31 cellular contexts compared by ENCODE assay signal in genomic region chr13:110129539-110130186, GRCh38.
DNase-seq lines count a peak whose midpoint lies in the region; ATAC-seq and TF ChIP-seq lines count a peak whose summit lies in the region.
"Had no signal": no experiment of that assay in that cellular context is flagged by ENCODE, and none has a peak within 500 bp of the region (broad histone marks: within the 10 kb centered on the region; RNA-seq: fewer than 3 reads in every experiment).

No MANE protein-coding gene starts in this region.

- H3K4me1 Mint-ChIP-seq in stimulated activated effector memory CD8-positive, alpha-beta T cell treated with anti-CD3 and anti-CD28 coated beads, Interleukin-12 subunit alpha, Interleukin-12 subunit beta, amount 100 ng/mL, for 72 hours, result no peaks in the 10 kb centered on the region
- H3K4me1 Mint-ChIP-seq: stimulated activated memory B cell treated with anti-CD40 and anti-IgM and Interleukin-4, amounts not matched to agents 10 μg/mL and 1 μg/mL and 100 μg/mL, for 72 hours had no signal

- H3K27me3 ChIP-seq in heart left ventricle (no peaks in the 10 kb centered on the region), SJSA1 (replicated peaks) (no peaks in the 10 kb centered on the region), lung (ENCODE audit: control insufficient read depth, insufficient read depth) (no peaks in the 10 kb centered on the region), thyroid gland (no peaks in the 10 kb centered on the region)
- H3K27me3 ChIP-seq: breast epithelium, left lung, upper lobe of right lung had no signal

- peaks cover 12 to 42% (median 27%) of the 10 kb centered on the region in 12 donors for H3K4me1 ChIP-seq in heart left ventricle
- H3K4me1 ChIP-seq in SJSA1 (replicated peaks), result peaks cover 59% of the 10 kb centered on the region
- H3K4me1 ChIP-seq in lung (ENCODE audit: control insufficient read depth in 2 of 2, insufficient read depth in 2 of 2, low read length in 2 of 2), result peaks cover 7 to 9% of the 10 kb centered on the region in 2 donors
- peaks cover 17 to 19% of the 10 kb centered on the region in 2 donors for H3K4me1 ChIP-seq in thyroid gland

- H3K4me3 ChIP-seq in heart left ventricle, result peak overlapping the region in 2 of 12 donors; percentile 0 to 28
- no peak overlapping the region for H3K4me3 ChIP-seq in SJSA1
- no peak overlapping the region for H3K4me3 ChIP-seq in lung
- H3K4me3 ChIP-seq in thyroid gland (replicated peaks in 1 of 3), result no peak overlapping the region
- H3K4me3 ChIP-seq: A549, breast epithelium, left lung, upper lobe of right lung had no signal

- H3K9me3 ChIP-seq in heart left ventricle (no peaks in the 10 kb centered on the region), SJSA1 (replicated peaks) (no peaks in the 10 kb centered on the region), lung (ENCODE audit: control insufficient read depth in 2 of 2, insufficient read depth in 1 of 2, low read length in 1 of 2) (no peaks in the 10 kb centered on the region), thyroid gland (no peaks in the 10 kb centered on the region)
- H3K9me3 ChIP-seq: A549, breast epithelium, left lung, upper lobe of right lung had no signal

- H3K4me3 Mint-ChIP-seq in stimulated activated effector memory CD8-positive, alpha-beta T cell treated with anti-CD3 and anti-CD28 coated beads, Interleukin-12 subunit alpha, Interleukin-12 subunit beta, amount 100 ng/mL, for 72 hours, result no peak overlapping the region
- H3K4me3 Mint-ChIP-seq: activated T-helper 1 cell treated with anti-CD3 and anti-CD28 coated beads, Interleukin-12 subunit alpha, Interleukin-12 subunit beta, Interleukin-2, Interleukin-4 antibody, amounts not matched to agents 30 ng/mL and 10 ng/mL and 1 ng/mL, durations not matched to agents 14 hours and 24 hours and 36 hours; CD4-positive, alpha-beta T cell; IgD-negative memory B cell; mesothelial cell of epicardium; stimulated activated memory B cell treated with anti-CD40 and anti-IgM and Interleukin-4, amounts not matched to agents 10 μg/mL and 1 μg/mL and 100 μg/mL, for 72 hours; T-helper 17 cell had no signal

- peak overlapping the region in 3 of 12 donors; percentile 1 to 51 (median 42) for H3K27ac ChIP-seq in heart left ventricle
- peak overlapping the region; percentile 89 for H3K27ac ChIP-seq in SJSA1
- no peak overlapping the region for H3K27ac ChIP-seq in lung (ENCODE audit: low read depth in 1 of 2, low read length in 1 of 2)
- H3K27ac ChIP-seq in thyroid gland, result peak overlapping the region in 2 of 3 donors; percentile 28 to 36
- no peak overlapping the region for H3K27ac ChIP-seq in caudate nucleus (ENCODE audit: low read depth, low read length)
- H3K27ac ChIP-seq: A549, breast epithelium, epithelial cell of prostate, left lung, upper lobe of right lung had no signal

- no peaks in the 10 kb centered on the region for H3K36me3 Mint-ChIP-seq in stimulated activated effector memory CD8-positive, alpha-beta T cell treated with anti-CD3 and anti-CD28 coated beads, Interleukin-12 subunit alpha, Interleukin-12 subunit beta, amount 100 ng/mL, for 72 hours
- H3K36me3 Mint-ChIP-seq: IgD-negative memory B cell; mesothelial cell of epicardium; stimulated activated memory B cell treated with anti-CD40 and anti-IgM and Interleukin-4, amounts not matched to agents 10 μg/mL and 1 μg/mL and 100 μg/mL, for 72 hours had no signal

- peaks cover 3% of the 10 kb centered on the region for H3K9me3 Mint-ChIP-seq in stimulated activated effector memory CD8-positive, alpha-beta T cell treated with anti-CD3 and anti-CD28 coated beads, Interleukin-12 subunit alpha, Interleukin-12 subunit beta, amount 100 ng/mL, for 72 hours
- H3K9me3 Mint-ChIP-seq: activated T-helper 1 cell treated with anti-CD3 and anti-CD28 coated beads, Interleukin-12 subunit alpha, Interleukin-12 subunit beta, Interleukin-2, Interleukin-4 antibody, amounts not matched to agents 30 ng/mL and 10 ng/mL and 1 ng/mL, durations not matched to agents 14 hours and 24 hours and 36 hours; CD4-positive, alpha-beta T cell; mesothelial cell of epicardium had no signal

- ATAC-seq in Right ventricle myocardium inferior (peak; percentile 13), heart left ventricle (no peak), lung (ENCODE audit: insufficient read depth, low FRiP score) (no peak)
- no peak for ATAC-seq in stimulated activated effector memory CD8-positive, alpha-beta T cell treated with anti-CD3 and anti-CD28 coated beads, Interleukin-12 subunit alpha, Interleukin-12 subunit beta, amount 100 ng/mL, for 72 hours
- ATAC-seq: A549; activated CD4-positive, CD25-positive, alpha-beta regulatory T cell treated with anti-CD3 and anti-CD28 coated beads, Interleukin-2, amount 50 U/mL, for 24 hours; left lung; PC-3; stimulated activated memory B cell treated with anti-CD40 and anti-IgM and Interleukin-4, amounts not matched to agents 10 μg/mL and 1 μg/mL and 100 μg/mL, for 72 hours; T-helper 17 cell; upper lobe of right lung had no signal

- DNase-seq in Right ventricle myocardium inferior (ENCODE audit: missing footprints), result no peak
- DNase-seq in heart left ventricle, result no peak
- peak in 1 of 2 experiments; percentile 44 for DNase-seq in SJSA1 (ENCODE audit: low read depth in 1 of 2, low spot score in 2 of 2)
- DNase-seq in lung (ENCODE audit: low spot score), result peak; percentile 22
- no peak for DNase-seq in thyroid gland
- no peak for DNase-seq in stimulated activated effector memory CD8-positive, alpha-beta T cell treated with anti-CD3 and anti-CD28 coated beads, Interleukin-12 subunit alpha, Interleukin-12 subunit beta, amount 100 ng/mL, for 72 hours (ENCODE audit: low spot score in 2 of 2)
- DNase-seq in HK-2 (ENCODE audit: unreplicated experiment), result no peak
- DNase-seq in caudate nucleus (lab: John Stamatoyannopoulos, UW), result no peak
- DNase-seq: activated CD4-positive, alpha-beta T cell treated with anti-CD3 and anti-CD28 coated beads, Interleukin-2, amount 50 U/mL, for 48 hours; activated CD8-positive, alpha-beta memory T cell treated with anti-CD3 and anti-CD28 coated beads, Interleukin-2, amount 50 U/mL, for 48 hours; activated naive CD4-positive, alpha-beta T cell treated with Interleukin-2 at 50 U/mL for 16 hours; CD4-positive, alpha-beta T cell; DND-41; effector CD8-positive, alpha-beta T cell; left lung; NCI-H1048; NCI-H2227 treated with DMSO at 0.1 percent for 48 hours; NCI-H69; nucleus accumbens; PC-3; substantia nigra; T-helper 17 cell; upper lobe of right lung had no signal

- intact Hi-C loops in Right ventricle myocardium inferior (cut with DNase I), result loop anchor here (10.0 kb wide), 1 partner anchor 985 kb away; no protein-coding TSS in a partner anchor
- intact Hi-C loops in heart left ventricle (cut with DNase I), result loop anchor here in 1 of 10 donors (10.0 kb wide), 1 partner anchor 345 kb away; the partner anchor contains the start of gene IRS2
- intact Hi-C loops in thyroid gland (cut with DNase I), result loop anchor here (10.0 kb wide), 1 partner anchor 1165 kb away; no protein-coding TSS in a partner anchor

- 76 to 90% (median 84%) methylated on average over 14 of the region's 14 CpGs for WGBS in heart left ventricle, 4 donors
- 87 to 90% methylated on average over 14 of the region's 14 CpGs for WGBS in lung, 2 donors
- WGBS in thyroid gland, 2 donors, result 89% methylated on average over 14 of the region's 14 CpGs

- no peak overlapping the region for H3K27ac Mint-ChIP-seq in stimulated activated effector memory CD8-positive, alpha-beta T cell treated with anti-CD3 and anti-CD28 coated beads, Interleukin-12 subunit alpha, Interleukin-12 subunit beta, amount 100 ng/mL, for 72 hours
- H3K27ac Mint-ChIP-seq: activated T-helper 1 cell treated with anti-CD3 and anti-CD28 coated beads, Interleukin-12 subunit alpha, Interleukin-12 subunit beta, Interleukin-2, Interleukin-4 antibody, amounts not matched to agents 30 ng/mL and 10 ng/mL and 1 ng/mL, durations not matched to agents 14 hours and 24 hours and 36 hours; CD4-positive, alpha-beta T cell; IgD-negative memory B cell; mesothelial cell of epicardium; stimulated activated memory B cell treated with anti-CD40 and anti-IgM and Interleukin-4, amounts not matched to agents 10 μg/mL and 1 μg/mL and 100 μg/mL, for 72 hours; T-helper 17 cell had no signal

- H3K36me3 ChIP-seq in heart left ventricle (no peaks in the 10 kb centered on the region), SJSA1 (no peaks in the 10 kb centered on the region), lung (ENCODE audit: control insufficient read depth in 2 of 2, insufficient read depth in 2 of 2, low read length in 2 of 2) (no peaks in the 10 kb centered on the region), thyroid gland (no peaks in the 10 kb centered on the region)
- H3K36me3 ChIP-seq: breast epithelium, left lung, upper lobe of right lung had no signal

- TF ChIP-seq POLR2A in heart left ventricle (IDR thresholded peaks at IDR 0.05) (no peak), thyroid gland (IDR thresholded peaks at IDR 0.05) (no peak)

- no peak for TF ChIP-seq CTCF in heart left ventricle (IDR thresholded peaks at IDR 0.05)
- no peak for TF ChIP-seq CTCF in lung (IDR thresholded peaks at IDR 0.05; ENCODE audit: control extremely low read depth, extremely low read depth)
- TF ChIP-seq CTCF in thyroid gland (IDR thresholded peaks at IDR 0.05), result no peak

Comparison
In these comparisons a context has a peak if more than half of its experiments do, and no peak if none do; other contexts are left out.
1. H3K27ac ChIP-seq: peak in SJSA1 (single experiment) and thyroid gland (2 of 3); none in lung (0 of 2) and caudate nucleus (single experiment).